10 cellular contexts compared by ENCODE assay signal in genomic region chr14:92945959-92946846, GRCh38. TPM values are rescaled to one million over a fixed set of nuclear protein-coding genes. Genes with fewer than 3 reads are reported as not detected.
DNase-seq lines count a peak whose midpoint lies in the region; ATAC-seq and TF ChIP-seq lines count a peak whose summit lies in the region.
"Had no signal": no experiment of that assay in that cellular context is flagged by ENCODE, and none has a peak within 500 bp of the region (broad histone marks: within the 10 kb centered on the region; RNA-seq: fewer than 3 reads in every experiment).

No MANE protein-coding gene starts in this region.

- no peaks in the 10 kb centered on the region for H3F3A ChIP-seq in neural progenitor cell (ENCODE audit: low read depth)

- H3K27me3 ChIP-seq in CD8-positive, alpha-beta T cell (ENCODE audit: insufficient read depth, low read length), result no peaks in the 10 kb centered on the region
- H3K27me3 ChIP-seq in neural progenitor cell, result no peaks in the 10 kb centered on the region

- no peak for TF ChIP-seq CTCF in WTC11 (IDR thresholded peaks at IDR 0.05)
- no peak for TF ChIP-seq CTCF in CD8-positive, alpha-beta T cell (IDR thresholded peaks at IDR 0.05)
- no peak for TF ChIP-seq CTCF in neural progenitor cell (IDR thresholded peaks at IDR 0.05)

- no peaks in the 10 kb centered on the region for H3K9me3 ChIP-seq in CD8-positive, alpha-beta T cell (ENCODE audit: low read length)
- H3K9me3 ChIP-seq in neural progenitor cell (ENCODE audit: low read depth), result no peaks in the 10 kb centered on the region

- no peaks in the 10 kb centered on the region for H3K79me2 ChIP-seq in neural progenitor cell (ENCODE audit: low read depth)

- intact Hi-C loops in left cardiac atrium (cut with DNase I), result no loop called here
- intact Hi-C loops in CD8-positive, alpha-beta T cell (cut with DNase I, micrococcal nuclease), result no loop called here

- H3K4me1 Mint-ChIP-seq in WTC11 (no peaks in the 10 kb centered on the region), neural progenitor cell (no peaks in the 10 kb centered on the region)
- H3K4me1 Mint-ChIP-seq in CD8-positive, alpha-beta T cell (ENCODE audit: low read depth), result no peaks in the 10 kb centered on the region

- no peak for ATAC-seq in WTC11
- peak; percentile 6 to 25 for ATAC-seq in left cardiac atrium
- ATAC-seq in CD8-positive, alpha-beta T cell, result no peak
- no peak for ATAC-seq in HG03039 (IDR thresholded peaks at IDR 0.05; ENCODE audit: unreplicated experiment)

- no peaks in the 10 kb centered on the region for H3K27me3 Mint-ChIP-seq in WTC11 (ENCODE audit: low read depth)
- no peaks in the 10 kb centered on the region for H3K27me3 Mint-ChIP-seq in CD8-positive, alpha-beta T cell (ENCODE audit: low read depth)
- H3K27me3 Mint-ChIP-seq in neural progenitor cell (ENCODE audit: insufficient read depth, low read depth), result peaks cover 7% of the 10 kb centered on the region

- H3K36me3 ChIP-seq in CD8-positive, alpha-beta T cell (ENCODE audit: insufficient read depth, low read length), result peaks cover 47% of the 10 kb centered on the region
- no peaks in the 10 kb centered on the region for H3K36me3 ChIP-seq in neural progenitor cell

- H2AFZ ChIP-seq in neural progenitor cell (replicated peaks), result no peak overlapping the region

- H3K4me2 ChIP-seq in neural progenitor cell, result no peak overlapping the region

- DNase-seq in HuH-7.5 (ENCODE audit: low spot score), result peak; percentile 42
- no peak for DNase-seq in WTC11 (ENCODE audit: low spot score)
- peak; percentile 76 for DNase-seq in left cardiac atrium
- DNase-seq in stromal cell of bone marrow (ENCODE audit: low read depth), result peak; percentile 25
- DNase-seq in CD8-positive, alpha-beta T cell, result no peak
- no peak for DNase-seq in neural progenitor cell (ENCODE audit: low spot score)
- DNase-seq in Kasumi-1 (lab: John Stamatoyannopoulos, UW), result no peak
- DNase-seq: NCI-H446; stimulated activated CD4-positive, alpha-beta T cell treated with anti-CD3 and anti-CD28 coated beads, Interleukin-2, amount 100 ng/mL, for 24 hours had no signal

- CTCF ChIA-PET in WTC11 (lab: Charles Lee), result interaction anchor here (1.5 kb wide), 1 partner anchor 88 kb away, joined by 3 read pairs; no protein-coding TSS in a partner anchor
- CTCF ChIA-PET in CD8-positive, alpha-beta T cell (lab: Charles Lee), result interaction anchor here (1.0 to 2.2 kb wide), 5 partner anchors 11 to 193 kb away, joined by 3 to 9 read pairs (median 4); no protein-coding TSS in a partner anchor

- H3K36me3 Mint-ChIP-seq in WTC11 (peaks cover 18% of the 10 kb centered on the region; the same call in 1 of the 2 replicates), neural progenitor cell (peaks cover 2% of the 10 kb centered on the region)
- peaks cover 69% of the 10 kb centered on the region for H3K36me3 Mint-ChIP-seq in CD8-positive, alpha-beta T cell

- H3K27ac Mint-ChIP-seq in WTC11 (no peak overlapping the region), neural progenitor cell (no peak overlapping the region)
- H3K27ac Mint-ChIP-seq in CD8-positive, alpha-beta T cell, result no peak overlapping the region

- H3K4me1 ChIP-seq in CD8-positive, alpha-beta T cell (ENCODE audit: insufficient read depth, low read length), result no peaks in the 10 kb centered on the region
- H3K4me1 ChIP-seq in neural progenitor cell, result no peaks in the 10 kb centered on the region

- no peak overlapping the region for H3K4me3 ChIP-seq in CD8-positive, alpha-beta T cell (ENCODE audit: low read depth, low read length)
- H3K4me3 ChIP-seq in neural progenitor cell, result no peak overlapping the region

- H3K9me3 Mint-ChIP-seq in WTC11 (no peaks in the 10 kb centered on the region), neural progenitor cell (no peaks in the 10 kb centered on the region)
- H3K9me3 Mint-ChIP-seq in CD8-positive, alpha-beta T cell, result no peaks in the 10 kb centered on the region

- H3K4me3 Mint-ChIP-seq in WTC11 (no peak overlapping the region), neural progenitor cell (no peak overlapping the region)
- H3K4me3 Mint-ChIP-seq in CD8-positive, alpha-beta T cell, result no peak overlapping the region

- POLR2A ChIA-PET in WTC11 (lab: Charles Lee), result no interaction called here
- POLR2A ChIA-PET in CD8-positive, alpha-beta T cell (lab: Charles Lee), result no interaction called here

- no peak overlapping the region for H3K27ac ChIP-seq in CD8-positive, alpha-beta T cell (ENCODE audit: low read depth, low read length)
- no peak overlapping the region for H3K27ac ChIP-seq in neural progenitor cell

- no peak overlapping the region for H3K9ac ChIP-seq in neural progenitor cell

- no peaks in the 10 kb centered on the region for H4K20me1 ChIP-seq in neural progenitor cell (ENCODE audit: low read depth)

TF ChIP-seq in WTC11, 78 proteins besides CTCF, POLR2A, EP300 and RAD21:
- TF ChIP-seq E2F5 (CRISPR knock-in tag; IDR thresholded peaks at IDR 0.05) (no peak), CREB1 (CRISPR knock-in tag; IDR thresholded peaks at IDR 0.05) (no peak), NR2C2 (CRISPR knock-in tag; IDR thresholded peaks at IDR 0.05) (0 out of 2 replicates have a peak, but pooled peaks have one; percentile 18), HMGA2 (CRISPR knock-in tag; IDR thresholded peaks at IDR 0.05) (no peak)
- TF ChIP-seq, protein P1, sequence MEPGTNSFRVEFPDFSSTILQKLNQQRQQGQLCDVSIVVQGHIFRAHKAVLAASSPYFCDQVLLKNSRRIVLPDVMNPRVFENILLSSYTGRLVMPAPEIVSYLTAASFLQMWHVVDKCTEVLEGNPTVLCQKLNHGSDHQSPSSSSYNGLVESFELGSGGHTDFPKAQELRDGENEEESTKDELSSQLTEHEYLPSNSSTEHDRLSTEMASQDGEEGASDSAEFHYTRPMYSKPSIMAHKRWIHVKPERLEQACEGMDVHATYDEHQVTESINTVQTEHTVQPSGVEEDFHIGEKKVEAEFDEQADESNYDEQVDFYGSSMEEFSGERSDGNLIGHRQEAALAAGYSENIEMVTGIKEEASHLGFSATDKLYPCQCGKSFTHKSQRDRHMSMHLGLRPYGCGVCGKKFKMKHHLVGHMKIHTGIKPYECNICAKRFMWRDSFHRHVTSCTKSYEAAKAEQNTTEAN (CRISPR knock-in tag; IDR thresholded peaks at IDR 0.05), result no peak

RNA-seq across cellular contexts. Expression of gene CHGA, which starts 23.3 kb away (rescaled TPM):
- total RNA-seq in WTC11 (2021) (8.5 to 17.2 TPM (median 17.1 TPM) in 3 replicates), left cardiac atrium (not detected), neural progenitor cell (ENCODE audit: low replicate concordance) (0.77 TPM in 1 of 2 replicates, not detected in the other)
- total RNA-seq in CD8-positive, alpha-beta T cell, result not detected

Comparison
In these comparisons a context has a peak if more than half of its experiments do, and no peak if none do; other contexts are left out.
1. DNase-seq: peak in HuH-7.5 (single experiment), left cardiac atrium (single experiment) and stromal cell of bone marrow (single experiment); none in WTC11 (single experiment), CD8-positive, alpha-beta T cell (0 of 7), neural progenitor cell (single experiment) and Kasumi-1 (0 of 2).
2. ATAC-seq: peak in left cardiac atrium (2 of 2); none in WTC11 (single experiment), CD8-positive, alpha-beta T cell (single experiment) and HG03039 (single experiment).